14 cellular contexts compared by ENCODE assay signal in genomic region chr17:61335845-61336655, GRCh38.
DNase-seq lines count a peak whose midpoint lies in the region; ATAC-seq, FAIRE-seq and TF ChIP-seq lines count a peak whose summit lies in the region.
"Had no signal": no experiment of that assay in that cellular context is flagged by ENCODE, and none has a peak within 500 bp of the region (broad histone marks: within the 10 kb centered on the region; RNA-seq: fewer than 3 reads in every experiment).

No MANE protein-coding gene starts in this region.

- no peaks in the 10 kb centered on the region for H3K36me3 Mint-ChIP-seq in nephron progenitor cell (ENCODE audit: low read depth)
- H3K36me3 Mint-ChIP-seq in activated CD4-positive, alpha-beta T cell treated with anti-CD3 and anti-CD28 coated beads for 36 hours (ENCODE audit: low read depth): no peaks in the 10 kb centered on the region

- H3K27ac Mint-ChIP-seq in nephron progenitor cell: peak overlapping the region; percentile 93
- no peak overlapping the region for H3K27ac Mint-ChIP-seq in activated CD4-positive, alpha-beta T cell treated with anti-CD3 and anti-CD28 coated beads for 36 hours
- H3K27ac Mint-ChIP-seq: activated CD8-positive, alpha-beta T cell treated with anti-CD3 and anti-CD28 coated beads, Interleukin-2, amount 10 ng/mL, durations not matched to agents 7 days and 5 days; stimulated activated memory B cell treated with anti-CD40 and anti-IgM and Interleukin-4, amounts not matched to agents 10 μg/mL and 1 μg/mL and 100 μg/mL, for 72 hours had no signal

- no peak overlapping the region for H2AFZ ChIP-seq in endothelial cell of umbilical vein (ENCODE audit: low read depth, low read length)

- H3K9me1 ChIP-seq in endothelial cell of umbilical vein (replicated peaks; ENCODE audit: control insufficient read depth, extremely low read depth, insufficient read depth, low read length): no peaks in the 10 kb centered on the region

- no peak overlapping the region for H3K9ac ChIP-seq in endothelial cell of umbilical vein (replicated peaks; ENCODE audit: extremely low read depth, insufficient read depth, low read length)

- no peak overlapping the region for H3K4me2 ChIP-seq in endothelial cell of umbilical vein (ENCODE audit: insufficient read depth, low read length)

- POLR2A ChIA-PET in endothelial cell of umbilical vein (lab: Charles Lee): no interaction called here
- POLR2A ChIA-PET in activated CD4-positive, alpha-beta T cell treated with anti-CD3 and anti-CD28 coated beads for 36 hours (lab: Charles Lee): no interaction called here

- DNase-seq in DMS79 (lab: John Stamatoyannopoulos, UW) (peak; percentile 72), NCI-H2196 (lab: John Stamatoyannopoulos, UW; ENCODE audit: unreplicated experiment) (peak; percentile 80), endothelial cell of umbilical vein (ENCODE audit: low read depth, low spot score) (peak; percentile 20), nephron progenitor cell (no peak), 8988T (no peak)
- DNase-seq in activated CD4-positive, alpha-beta T cell treated with anti-CD3 and anti-CD28 coated beads for 36 hours: no peak
- DNase-seq: activated CD8-positive, alpha-beta T cell treated with anti-CD3 and anti-CD28 coated beads, Interleukin-2, amount 10 ng/mL, durations not matched to agents 7 days and 5 days; retina had no signal

- no peaks in the 10 kb centered on the region for H3K79me2 ChIP-seq in endothelial cell of umbilical vein (ENCODE audit: control insufficient read depth, insufficient read depth, low read length)

- CTCF ChIA-PET in endothelial cell of umbilical vein (lab: Charles Lee): interaction anchor here (1.3 to 2.6 kb wide), 3 partner anchors 9 to 15 kb away, joined by 4 to 12 read pairs (median 4); no protein-coding TSS in a partner anchor
- CTCF ChIA-PET in activated CD4-positive, alpha-beta T cell treated with anti-CD3 and anti-CD28 coated beads for 36 hours (lab: Charles Lee): no interaction called here

- FAIRE-seq in endothelial cell of umbilical vein (lab: Jason Lieb, UNC): peak; percentile 62

- no peaks in the 10 kb centered on the region for H3K9me3 ChIP-seq in endothelial cell of umbilical vein (replicated peaks; ENCODE audit: control insufficient read depth, insufficient read depth, low read length)

- peaks cover 4 to 25% of the 10 kb centered on the region in 2 experiments for H3K27me3 ChIP-seq in endothelial cell of umbilical vein (ENCODE audit: control insufficient read depth in 2 of 2, insufficient read depth in 2 of 2, low read length in 2 of 2)

- BruUV-seq in endothelial cell of umbilical vein (replicated peaks; lab: Mats Ljungman, UMichigan): no TSS peak

- no peak overlapping the region for H3K4me3 Mint-ChIP-seq in nephron progenitor cell
- no peak overlapping the region for H3K4me3 Mint-ChIP-seq in activated CD4-positive, alpha-beta T cell treated with anti-CD3 and anti-CD28 coated beads for 36 hours
- H3K4me3 Mint-ChIP-seq: activated CD8-positive, alpha-beta T cell treated with anti-CD3 and anti-CD28 coated beads, Interleukin-2, amount 10 ng/mL, durations not matched to agents 7 days and 5 days; central memory CD8-positive, alpha-beta T cell; HFFc6; stimulated activated memory B cell treated with anti-CD40 and anti-IgM and Interleukin-4, amounts not matched to agents 10 μg/mL and 1 μg/mL and 100 μg/mL, for 72 hours had no signal

- no peaks in the 10 kb centered on the region for H3K36me3 ChIP-seq in endothelial cell of umbilical vein (ENCODE audit: control insufficient read depth in 2 of 2, extremely low read depth in 1 of 2, insufficient read depth in 2 of 2, low read length in 2 of 2)

- H3K9me3 Mint-ChIP-seq in nephron progenitor cell: no peaks in the 10 kb centered on the region
- H3K9me3 Mint-ChIP-seq in activated CD4-positive, alpha-beta T cell treated with anti-CD3 and anti-CD28 coated beads for 36 hours (ENCODE audit: low read depth): no peaks in the 10 kb centered on the region
- H3K9me3 Mint-ChIP-seq: central memory CD8-positive, alpha-beta T cell; HFFc6; stimulated activated memory B cell treated with anti-CD40 and anti-IgM and Interleukin-4, amounts not matched to agents 10 μg/mL and 1 μg/mL and 100 μg/mL, for 72 hours had no signal

- no peak for TF ChIP-seq POLR2A in endothelial cell of umbilical vein (IDR thresholded peaks at IDR 0.05; ENCODE audit: low read depth, low read length)

- no peak for TF ChIP-seq CTCF in endothelial cell of umbilical vein (IDR thresholded peaks at IDR 0.05; ENCODE audit: extremely low read depth in 1 of 2, insufficient read depth in 1 of 2, low read depth in 1 of 2, low read length in 2 of 2)
- no peak for TF ChIP-seq CTCF in nephron progenitor cell (IDR thresholded peaks at IDR 0.05)

- intact Hi-C loops in endothelial cell of umbilical vein (cut with micrococcal nuclease): no loop called here
- intact Hi-C loops in activated CD4-positive, alpha-beta T cell treated with anti-CD3 and anti-CD28 coated beads for 36 hours (cut with DNase I, micrococcal nuclease): no loop called here

- no peaks in the 10 kb centered on the region for H4K20me1 ChIP-seq in endothelial cell of umbilical vein (replicated peaks; ENCODE audit: control insufficient read depth, extremely low read depth, insufficient read depth, low read length)

- dilution Hi-C loops in endothelial cell of umbilical vein (cut with MboI; ENCODE audit: extremely low pct_ligation_motif_present, low sequenced_read_pairs): no loop called here

- H3K27me3 Mint-ChIP-seq in nephron progenitor cell (ENCODE audit: low read depth, poor library complexity): peaks cover 21% of the 10 kb centered on the region
- no peaks in the 10 kb centered on the region for H3K27me3 Mint-ChIP-seq in activated CD4-positive, alpha-beta T cell treated with anti-CD3 and anti-CD28 coated beads for 36 hours
- H3K27me3 Mint-ChIP-seq: central memory CD8-positive, alpha-beta T cell; stimulated activated memory B cell treated with anti-CD40 and anti-IgM and Interleukin-4, amounts not matched to agents 10 μg/mL and 1 μg/mL and 100 μg/mL, for 72 hours had no signal

- H3K4me3 ChIP-seq in endothelial cell of umbilical vein (replicated peaks in 1 of 3; ENCODE audit: insufficient read depth in 1 of 3, low read depth in 1 of 3, low read length in 3 of 3): no peak overlapping the region

- H3K4me1 Mint-ChIP-seq in nephron progenitor cell: peaks cover 43% of the 10 kb centered on the region
- peaks cover 3% of the 10 kb centered on the region for H3K4me1 Mint-ChIP-seq in activated CD4-positive, alpha-beta T cell treated with anti-CD3 and anti-CD28 coated beads for 36 hours
- H3K4me1 Mint-ChIP-seq: central memory CD8-positive, alpha-beta T cell; stimulated activated memory B cell treated with anti-CD40 and anti-IgM and Interleukin-4, amounts not matched to agents 10 μg/mL and 1 μg/mL and 100 μg/mL, for 72 hours had no signal

- peaks cover 7% of the 10 kb centered on the region for H3K4me1 ChIP-seq in endothelial cell of umbilical vein (ENCODE audit: control insufficient read depth, extremely low read depth, insufficient read depth, low read length)

- no peak overlapping the region for H3K27ac ChIP-seq in endothelial cell of umbilical vein (ENCODE audit: insufficient read depth, low read depth, low read length)
- H3K27ac ChIP-seq: C4-2B had no signal

- ATAC-seq in activated CD4-positive, alpha-beta T cell treated with anti-CD3 and anti-CD28 coated beads for 36 hours: no peak
- ATAC-seq in HG03571 (IDR thresholded peaks at IDR 0.05; ENCODE audit: unreplicated experiment) (no peak), GM18498 (IDR thresholded peaks at IDR 0.05; ENCODE audit: unreplicated experiment) (no peak)
- ATAC-seq: activated CD8-positive, alpha-beta T cell treated with anti-CD3 and anti-CD28 coated beads, Interleukin-2, amount 10 ng/mL, durations not matched to agents 7 days and 5 days; stimulated activated memory B cell treated with anti-CD40 and anti-IgM and Interleukin-4, amounts not matched to agents 10 μg/mL and 1 μg/mL and 100 μg/mL, for 72 hours had no signal

TF ChIP-seq in endothelial cell of umbilical vein, 7 proteins besides CTCF, POLR2A, EP300 and RAD21:
- TF ChIP-seq GATA2 (IDR thresholded peaks at IDR 0.05; ENCODE audit: insufficient read depth, insufficient read length, low read depth, low read length): peak; percentile 38
- TF ChIP-seq MYC (IDR thresholded peaks at IDR 0.05; ENCODE audit: low read depth, low read length): no peak
- TF ChIP-seq JUN (IDR thresholded peaks at IDR 0.05; ENCODE audit: borderline replicate concordance, insufficient read depth, insufficient read length, low read depth): no peak
- no peak for TF ChIP-seq FOS (IDR thresholded peaks at IDR 0.05; ENCODE audit: borderline replicate concordance, insufficient read depth, low read length)
- TF ChIP-seq EZH2 (IDR thresholded peaks at IDR 0.05; ENCODE audit: borderline replicate concordance, low read depth, low read length, severe bottlenecking): no peak
- peak; percentile 42 for TF ChIP-seq POLR2AphosphoS5 (IDR thresholded peaks at IDR 0.05; ENCODE audit: insufficient read depth, low read depth, low read length)
- no peak for TF ChIP-seq MAX (IDR thresholded peaks at IDR 0.05; ENCODE audit: insufficient read depth, insufficient read length)

Comparison
In these comparisons a context has a peak if more than half of its experiments do, and no peak if none do; other contexts are left out.
1. DNase-seq: peak in DMS79 (single experiment), NCI-H2196 (single experiment) and endothelial cell of umbilical vein (single experiment); none in nephron progenitor cell (single experiment), activated CD4-positive, alpha-beta T cell treated with anti-CD3 and anti-CD28 coated beads for 36 hours (single experiment) and 8988T (single experiment).